1 cellular context compared by ENCODE assay signal in genomic region chr19:38801359-38802095, GRCh38.
TF ChIP-seq lines count a peak whose summit lies in the region.

No MANE protein-coding gene starts in this region.

TF ChIP-seq in HEK293, 187 proteins besides CTCF, POLR2A, EP300 and RAD21 (continued from another document):
- TF ChIP-seq, protein P1, sequence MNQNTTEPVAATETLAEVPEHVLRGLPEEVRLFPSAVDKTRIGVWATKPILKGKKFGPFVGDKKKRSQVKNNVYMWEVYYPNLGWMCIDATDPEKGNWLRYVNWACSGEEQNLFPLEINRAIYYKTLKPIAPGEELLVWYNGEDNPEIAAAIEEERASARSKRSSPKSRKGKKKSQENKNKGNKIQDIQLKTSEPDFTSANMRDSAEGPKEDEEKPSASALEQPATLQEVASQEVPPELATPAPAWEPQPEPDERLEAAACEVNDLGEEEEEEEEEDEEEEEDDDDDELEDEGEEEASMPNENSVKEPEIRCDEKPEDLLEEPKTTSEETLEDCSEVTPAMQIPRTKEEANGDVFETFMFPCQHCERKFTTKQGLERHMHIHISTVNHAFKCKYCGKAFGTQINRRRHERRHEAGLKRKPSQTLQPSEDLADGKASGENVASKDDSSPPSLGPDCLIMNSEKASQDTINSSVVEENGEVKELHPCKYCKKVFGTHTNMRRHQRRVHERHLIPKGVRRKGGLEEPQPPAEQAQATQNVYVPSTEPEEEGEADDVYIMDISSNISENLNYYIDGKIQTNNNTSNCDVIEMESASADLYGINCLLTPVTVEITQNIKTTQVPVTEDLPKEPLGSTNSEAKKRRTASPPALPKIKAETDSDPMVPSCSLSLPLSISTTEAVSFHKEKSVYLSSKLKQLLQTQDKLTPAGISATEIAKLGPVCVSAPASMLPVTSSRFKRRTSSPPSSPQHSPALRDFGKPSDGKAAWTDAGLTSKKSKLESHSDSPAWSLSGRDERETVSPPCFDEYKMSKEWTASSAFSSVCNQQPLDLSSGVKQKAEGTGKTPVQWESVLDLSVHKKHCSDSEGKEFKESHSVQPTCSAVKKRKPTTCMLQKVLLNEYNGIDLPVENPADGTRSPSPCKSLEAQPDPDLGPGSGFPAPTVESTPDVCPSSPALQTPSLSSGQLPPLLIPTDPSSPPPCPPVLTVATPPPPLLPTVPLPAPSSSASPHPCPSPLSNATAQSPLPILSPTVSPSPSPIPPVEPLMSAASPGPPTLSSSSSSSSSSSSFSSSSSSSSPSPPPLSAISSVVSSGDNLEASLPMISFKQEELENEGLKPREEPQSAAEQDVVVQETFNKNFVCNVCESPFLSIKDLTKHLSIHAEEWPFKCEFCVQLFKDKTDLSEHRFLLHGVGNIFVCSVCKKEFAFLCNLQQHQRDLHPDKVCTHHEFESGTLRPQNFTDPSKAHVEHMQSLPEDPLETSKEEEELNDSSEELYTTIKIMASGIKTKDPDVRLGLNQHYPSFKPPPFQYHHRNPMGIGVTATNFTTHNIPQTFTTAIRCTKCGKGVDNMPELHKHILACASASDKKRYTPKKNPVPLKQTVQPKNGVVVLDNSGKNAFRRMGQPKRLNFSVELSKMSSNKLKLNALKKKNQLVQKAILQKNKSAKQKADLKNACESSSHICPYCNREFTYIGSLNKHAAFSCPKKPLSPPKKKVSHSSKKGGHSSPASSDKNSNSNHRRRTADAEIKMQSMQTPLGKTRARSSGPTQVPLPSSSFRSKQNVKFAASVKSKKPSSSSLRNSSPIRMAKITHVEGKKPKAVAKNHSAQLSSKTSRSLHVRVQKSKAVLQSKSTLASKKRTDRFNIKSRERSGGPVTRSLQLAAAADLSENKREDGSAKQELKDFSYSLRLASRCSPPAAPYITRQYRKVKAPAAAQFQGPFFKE (tag by site-specific recombination; IDR thresholded peaks at IDR 0.05; ENCODE audit: borderline replicate concordance): no peak
